ENCODE assay signal across 1 cellular context in genomic region chr3:131026321-131027151, GRCh38.
TF ChIP-seq lines count a peak whose summit lies in the region.

Gene ASTE1 (minus strand): TSS chr3:131026825. CDS start chr3:131025306, 1,519 bp downstream.
Gene NEK11 (plus strand): TSS chr3:131026877. CDS start chr3:131029709, 2,832 bp downstream.

TF ChIP-seq in IMR-90, 13 proteins besides CTCF, POLR2A, EP300 and RAD21 (continued from another document):
- peak; percentile 7; the same call in 1 of the 2 replicates for TF ChIP-seq USF2 (IDR thresholded peaks at IDR 0.05; ENCODE audit: low read depth, low read length)
- no peak for TF ChIP-seq FOS (IDR thresholded peaks at IDR 0.05; ENCODE audit: low read depth, low read length)
- no peak for TF ChIP-seq RCOR1 (IDR thresholded peaks at IDR 0.05; ENCODE audit: insufficient replicate concordance, low read length)
- no peak for TF ChIP-seq RFX5 (IDR thresholded peaks at IDR 0.05; ENCODE audit: low read depth, low read length)
- peak; percentile 77 for TF ChIP-seq MXI1 (IDR thresholded peaks at IDR 0.05; ENCODE audit: borderline replicate concordance, low read depth, low read length)
